ENCODE assay signal across 9 cellular contexts in genomic region chr2:181879295-181879694, GRCh38.
"Had no signal": no experiment of that assay in that cellular context is flagged by ENCODE, and none has a peak within 500 bp of the region (broad histone marks: within the 10 kb centered on the region; RNA-seq: fewer than 3 reads in every experiment).

No MANE protein-coding gene starts in this region.

- H3K4me3 ChIP-seq: GM23248, GM23338, HAP-1 had no signal

- H2AFZ ChIP-seq: GM23248, GM23338 had no signal

- H3K4me2 ChIP-seq: GM23338 had no signal

- H3K4me1 ChIP-seq: HAP-1 had no signal

- DNase-seq: GM23248, GOT3, H7, H9, HCEC 1CT, HFFc6 had no signal

- H3K9ac ChIP-seq: GM23248 had no signal

- H3K9me3 ChIP-seq: HAP-1 had no signal

- H3K27ac ChIP-seq: GM23248 had no signal

- H3K36me3 ChIP-seq: HAP-1 had no signal

- ATAC-seq: GM23338, HCT116 had no signal
